32 cellular contexts compared by ENCODE assay signal in the genomic region with DNA sequence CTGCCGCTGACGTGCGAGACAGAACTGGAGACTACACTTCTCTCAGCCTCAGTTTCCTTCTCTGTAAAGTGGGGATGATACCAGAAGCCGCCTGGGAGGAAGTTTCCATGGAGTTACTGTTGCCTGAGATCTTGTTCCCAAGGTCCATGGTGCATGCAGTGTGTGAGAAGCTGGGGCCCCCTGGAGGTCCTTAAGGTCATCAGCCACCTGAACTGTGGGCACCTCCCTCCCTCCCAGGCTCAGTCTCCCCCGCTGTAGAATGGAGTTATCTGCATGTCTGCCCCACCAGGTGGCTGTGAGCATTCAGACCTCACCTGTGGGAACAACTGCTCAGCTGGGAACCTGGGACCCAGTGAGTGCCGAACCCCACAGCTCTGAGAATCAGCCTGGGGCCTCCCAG. TPM values are rescaled to one million over a fixed set of nuclear protein-coding genes. Genes with fewer than 3 reads are reported as not detected.
"Had no signal": no experiment of that assay in that cellular context is flagged by ENCODE, and none has a peak within 500 bp of the region (broad histone marks: within the 10 kb centered on the region; RNA-seq: fewer than 3 reads in every experiment).

No MANE protein-coding gene starts in this region.

- H3K27ac Mint-ChIP-seq: activated CD4-positive, alpha-beta memory T cell treated with anti-CD3 and anti-CD28 coated beads, Interleukin-2, amount 10 ng/mL, durations not matched to agents 7 days and 5 days; activated CD4-positive, alpha-beta T cell treated with anti-CD3 and anti-CD28 coated beads, Interleukin-2, amount 10 ng/mL, durations not matched to agents 7 days and 5 days; activated naive CD4-positive, alpha-beta T cell treated with anti-CD3 and anti-CD28 coated beads, Interleukin-2, amount 10 ng/mL, durations not matched to agents 7 days and 5 days; activated naive CD8-positive, alpha-beta T cell treated with anti-CD3 and anti-CD28 coated beads, Interleukin-2, amount 10 ng/mL, durations not matched to agents 7 days and 5 days; activated T-cell treated with anti-CD3 and anti-CD28 coated beads, Interleukin-2, amount 50 U/mL, for 24 hours; brain; effector memory CD8-positive, alpha-beta T cell; natural killer cell had no signal

- H3K36me3 Mint-ChIP-seq: activated naive CD4-positive, alpha-beta T cell treated with anti-CD3 and anti-CD28 coated beads, Interleukin-2, amount 10 ng/mL, durations not matched to agents 7 days and 5 days; activated naive CD8-positive, alpha-beta T cell treated with anti-CD3 and anti-CD28 coated beads, Interleukin-2, amount 10 ng/mL, durations not matched to agents 7 days and 5 days; brain; natural killer cell had no signal

- H3K4me1 Mint-ChIP-seq: activated CD4-positive, alpha-beta memory T cell treated with anti-CD3 and anti-CD28 coated beads, Interleukin-2, amount 10 ng/mL, durations not matched to agents 7 days and 5 days; natural killer cell had no signal

- ATAC-seq: effector memory CD8-positive, alpha-beta T cell; natural killer cell; right cardiac atrium had no signal

- H3K27me3 ChIP-seq: ascending aorta, cardiac muscle cell had no signal

- H3K27ac ChIP-seq: ascending aorta, cardiac muscle cell, coronary artery, dorsolateral prefrontal cortex, spleen, tibial nerve had no signal

- H3K4me3 Mint-ChIP-seq: activated CD4-positive, alpha-beta memory T cell treated with anti-CD3 and anti-CD28 coated beads, Interleukin-2, amount 10 ng/mL, durations not matched to agents 7 days and 5 days; activated CD4-positive, alpha-beta T cell treated with anti-CD3 and anti-CD28 coated beads, Interleukin-2, amount 10 ng/mL, durations not matched to agents 7 days and 5 days; activated naive CD4-positive, alpha-beta T cell treated with anti-CD3 and anti-CD28 coated beads, Interleukin-2, amount 10 ng/mL, durations not matched to agents 7 days and 5 days; activated naive CD8-positive, alpha-beta T cell treated with anti-CD3 and anti-CD28 coated beads, Interleukin-2, amount 10 ng/mL, durations not matched to agents 7 days and 5 days; activated T-cell treated with anti-CD3 and anti-CD28 coated beads, Interleukin-2, amount 50 U/mL, for 24 hours; effector memory CD8-positive, alpha-beta T cell; natural killer cell had no signal

- H3K4me1 ChIP-seq: ascending aorta, spleen, tibial nerve had no signal

- H3K36me3 ChIP-seq: ascending aorta, cardiac muscle cell, spleen, tibial nerve had no signal

- DNase-seq: activated CD4-positive, alpha-beta memory T cell treated with anti-CD3 and anti-CD28 coated beads, Interleukin-2, amount 10 ng/mL, durations not matched to agents 7 days and 5 days; activated CD4-positive, alpha-beta T cell treated with anti-CD3 and anti-CD28 coated beads for 1 hour; activated CD4-positive, alpha-beta T cell treated with anti-CD3 and anti-CD28 coated beads, Interleukin-2, amount 10 ng/mL, durations not matched to agents 7 days and 5 days; activated CD8-positive, alpha-beta memory T cell treated with anti-CD3 and anti-CD28 coated beads, Interleukin-2, amount 50 U/mL, for 48 hours; activated gamma-delta T cell; activated naive CD4-positive, alpha-beta T cell treated with anti-CD3 and anti-CD28 coated beads, Interleukin-2, amount 10 ng/mL, durations not matched to agents 7 days and 5 days; activated naive CD8-positive, alpha-beta T cell treated with anti-CD3 and anti-CD28 coated beads, Interleukin-2, amount 10 ng/mL, durations not matched to agents 7 days and 5 days; activated T-cell treated with anti-CD3 and anti-CD28 coated beads, Interleukin-2, amount 50 U/mL, for 24 hours; cerebellar nuclear complex; dorsolateral prefrontal cortex; effector memory CD8-positive, alpha-beta T cell; head of caudate nucleus; hippocampal formation; natural killer cell; right cardiac atrium; spleen; stimulated activated naive CD4-positive, alpha-beta T cell; T1000 had no signal

- H3K9me3 Mint-ChIP-seq: activated CD4-positive, alpha-beta memory T cell treated with anti-CD3 and anti-CD28 coated beads, Interleukin-2, amount 10 ng/mL, durations not matched to agents 7 days and 5 days; activated CD4-positive, alpha-beta T cell treated with anti-CD3 and anti-CD28 coated beads, Interleukin-2, amount 10 ng/mL, durations not matched to agents 7 days and 5 days; activated naive CD4-positive, alpha-beta T cell treated with anti-CD3 and anti-CD28 coated beads, Interleukin-2, amount 10 ng/mL, durations not matched to agents 7 days and 5 days; activated naive CD8-positive, alpha-beta T cell treated with anti-CD3 and anti-CD28 coated beads, Interleukin-2, amount 10 ng/mL, durations not matched to agents 7 days and 5 days; activated T-cell treated with anti-CD3 and anti-CD28 coated beads, Interleukin-2, amount 50 U/mL, for 24 hours; natural killer cell had no signal

- H3K4me3 ChIP-seq: ascending aorta, cardiac muscle cell, coronary artery, dorsolateral prefrontal cortex, spleen, tibial nerve had no signal

RNA-seq across cellular contexts. Expression of gene CRX, which starts 2.7 kb away (rescaled TPM):
- total RNA-seq: activated CD4-positive, alpha-beta memory T cell treated with anti-CD3 and anti-CD28 coated beads, Interleukin-2, amount 10 ng/mL, durations not matched to agents 7 days and 5 days; activated CD4-positive, alpha-beta T cell treated with anti-CD3 and anti-CD28 coated beads, Interleukin-2, amount 10 ng/mL, durations not matched to agents 7 days and 5 days; ascending aorta; endothelial cell of umbilical vein; fibroblast of lung; fibroblast of villous mesenchyme; kidney epithelial cell; lower leg skin; natural killer cell; osteoblast; right cardiac atrium; temporal lobe; tibial nerve; ureter had no signal
- polyA plus RNA-seq: endothelial cell of umbilical vein, esophagus, fibroblast of lung, right cardiac atrium, spleen had no signal

RNA-seq across cellular contexts. Expression of gene TPRX1, which starts 20.0 kb away (rescaled TPM):
- total RNA-seq: activated CD4-positive, alpha-beta memory T cell treated with anti-CD3 and anti-CD28 coated beads, Interleukin-2, amount 10 ng/mL, durations not matched to agents 7 days and 5 days; activated CD4-positive, alpha-beta T cell treated with anti-CD3 and anti-CD28 coated beads, Interleukin-2, amount 10 ng/mL, durations not matched to agents 7 days and 5 days; activated naive CD8-positive, alpha-beta T cell treated with anti-CD3 and anti-CD28 coated beads, Interleukin-2, amount 10 ng/mL, durations not matched to agents 7 days and 5 days; ascending aorta; cardiac muscle cell; dorsolateral prefrontal cortex; endothelial cell of umbilical vein; fibroblast of lung; fibroblast of villous mesenchyme; kidney epithelial cell; lower leg skin; natural killer cell; osteoblast; right cardiac atrium; spleen; temporal lobe; tibial nerve; ureter had no signal
- polyA plus RNA-seq: cardiac muscle cell, endothelial cell of umbilical vein, esophagus, fibroblast of lung, right cardiac atrium, spleen had no signal

RNA-seq across cellular contexts. Expression of gene TPRX2, which starts 34.6 kb away (rescaled TPM):
- total RNA-seq: activated CD4-positive, alpha-beta memory T cell treated with anti-CD3 and anti-CD28 coated beads, Interleukin-2, amount 10 ng/mL, durations not matched to agents 7 days and 5 days; activated CD4-positive, alpha-beta T cell treated with anti-CD3 and anti-CD28 coated beads, Interleukin-2, amount 10 ng/mL, durations not matched to agents 7 days and 5 days; activated naive CD8-positive, alpha-beta T cell treated with anti-CD3 and anti-CD28 coated beads, Interleukin-2, amount 10 ng/mL, durations not matched to agents 7 days and 5 days; ascending aorta; cardiac muscle cell; dorsolateral prefrontal cortex; endothelial cell of umbilical vein; fibroblast of lung; fibroblast of villous mesenchyme; kidney epithelial cell; lower leg skin; natural killer cell; osteoblast; right cardiac atrium; spleen; temporal lobe; tibial nerve; ureter had no signal
- polyA plus RNA-seq: cardiac muscle cell, endothelial cell of umbilical vein, esophagus, fibroblast of lung, right cardiac atrium, spleen had no signal
